1 cellular context compared by ENCODE assay signal in genomic region chr17:41723801-41724475, GRCh38.
TF ChIP-seq lines count a peak whose summit lies in the region.

No MANE protein-coding gene starts in this region.

TF ChIP-seq in H1, 55 proteins besides CTCF, POLR2A, EP300 and RAD21:
- TF ChIP-seq KDM1A (IDR thresholded peaks at IDR 0.05; ENCODE audit: borderline replicate concordance, low read length) (no peak), RNF2 (IDR thresholded peaks at IDR 0.05; ENCODE audit: borderline replicate concordance, low read depth, low read length, missing control alignments, poor library complexity, severe bottlenecking) (no peak), CHD2 (IDR thresholded peaks at IDR 0.05; ENCODE audit: low read length) (no peak), MAX (IDR thresholded peaks at IDR 0.05) (no peak)
